In the genomic region with DNA sequence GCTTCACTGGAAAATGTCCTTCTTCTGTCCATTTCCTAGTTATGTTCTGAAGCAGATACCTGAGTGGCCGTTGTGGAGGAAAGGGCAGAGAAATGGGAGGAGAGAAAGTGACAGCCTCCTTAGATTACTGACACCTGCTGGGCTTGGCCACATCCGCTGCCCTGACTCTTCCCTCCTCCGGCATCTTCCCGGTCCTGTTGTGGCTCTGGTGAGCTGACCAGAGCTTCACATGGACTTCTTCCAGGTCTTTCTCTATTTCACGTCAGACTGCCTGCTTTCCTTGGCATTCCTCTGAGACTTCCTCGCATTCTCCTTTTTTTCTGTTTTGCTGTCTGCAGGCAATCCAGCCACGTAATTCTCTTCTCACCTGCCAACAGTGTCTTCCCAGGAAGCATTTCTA, we compare ENCODE assay signal across 15 cellular contexts.
"Had no signal": no experiment of that assay in that cellular context is flagged by ENCODE, and none has a peak within 500 bp of the region (broad histone marks: within the 10 kb centered on the region; RNA-seq: fewer than 3 reads in every experiment).

No MANE protein-coding gene starts in this region.

- DNase-seq: activated naive CD4-positive, alpha-beta T cell treated with Interleukin-2 at 50 U/mL for 16 hours; heart left ventricle; left colon; naive B cell; SW 1271 had no signal

- FAIRE-seq: colon, endometrium, frontal cortex, urothelium cell line had no signal

- H3K9me3 ChIP-seq: ascending aorta, esophagus muscularis mucosa, heart left ventricle had no signal

- H3K4me3 ChIP-seq: ascending aorta, esophagus muscularis mucosa, heart left ventricle had no signal

- H3K27me3 ChIP-seq: ascending aorta, heart left ventricle had no signal

- H3K36me3 ChIP-seq: ascending aorta, esophagus muscularis mucosa, heart left ventricle had no signal

- H3K4me1 ChIP-seq: ascending aorta, esophagus muscularis mucosa, parathyroid adenoma had no signal

- H3K9ac ChIP-seq: parathyroid adenoma had no signal

- ATAC-seq: activated CD4-positive, CD25-positive, alpha-beta regulatory T cell treated with anti-CD3 and anti-CD28 coated beads, Interleukin-2, amount 50 U/mL, for 24 hours; activated T-helper 17 cell treated with anti-CD3 and anti-CD28 coated beads, Interleukin-2, amount 50 U/mL, for 72 hours; left colon; stimulated activated effector memory CD8-positive, alpha-beta T cell treated with anti-CD3 and anti-CD28 coated beads, Interleukin-12 subunit alpha, Interleukin-12 subunit beta, amount 100 ng/mL, for 72 hours had no signal

- H3K27ac ChIP-seq: ascending aorta, esophagus muscularis mucosa, heart left ventricle, parathyroid adenoma had no signal
